10 cellular contexts compared by ENCODE assay signal in the genomic region with DNA sequence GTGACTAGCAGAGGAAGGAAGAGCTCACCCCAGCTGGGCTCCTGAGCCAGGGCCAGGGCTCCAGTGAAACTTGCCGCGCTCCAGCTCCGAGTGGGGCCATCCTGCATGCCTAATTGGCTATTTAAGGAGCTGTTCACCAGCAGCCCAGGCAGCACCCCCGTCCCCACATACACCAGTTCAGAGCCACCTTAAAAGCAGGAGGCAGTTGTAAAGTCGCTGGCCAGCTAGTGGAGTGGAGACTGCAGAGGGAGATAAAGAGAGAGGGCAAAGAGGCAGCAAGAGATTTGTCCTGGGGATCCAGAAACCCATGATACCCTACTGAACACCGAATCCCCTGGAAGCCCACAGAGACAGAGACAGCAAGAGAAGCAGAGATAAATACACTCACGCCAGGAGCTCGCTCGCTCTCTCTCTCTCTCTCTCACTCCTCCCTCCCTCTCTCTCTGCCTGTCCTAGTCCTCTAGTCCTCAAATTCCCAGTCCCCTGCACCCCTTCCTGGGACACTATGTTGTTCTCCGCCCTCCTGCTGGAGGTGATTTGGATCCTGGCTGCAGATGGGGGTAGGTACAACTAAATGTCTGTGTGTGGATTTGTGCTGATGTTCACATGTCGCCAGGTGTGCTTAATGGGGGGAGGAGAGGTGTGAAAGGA. TPM values are rescaled to one million over a fixed set of nuclear protein-coding genes. Genes with fewer than 3 reads are reported as not detected.
DNase-seq lines count a peak whose midpoint lies in the region; ATAC-seq, FAIRE-seq and TF ChIP-seq lines count a peak whose summit lies in the region.
"Had no signal": no experiment of that assay in that cellular context is flagged by ENCODE, and none has a peak within 500 bp of the region (broad histone marks: within the 10 kb centered on the region; RNA-seq: fewer than 3 reads in every experiment).

A gene (plus strand): TSS at position 151 of the 651 bp plus-strand sequence. CDS start 355 bp downstream, at position 506.

- H3K27me3 Mint-ChIP-seq in activated naive CD4-positive, alpha-beta T cell treated with anti-CD3 and anti-CD28 coated beads, Interleukin-2, amount 50 U/mL, for 24 hours = peaks cover 13% of the 10 kb centered on the region
- peaks cover 19% of the 10 kb centered on the region for H3K27me3 Mint-ChIP-seq in activated naive CD4-positive, alpha-beta T cell treated with anti-CD3 and anti-CD28 coated beads for 36 hours (ENCODE audit: low read depth)
- peaks cover 13% of the 10 kb centered on the region for H3K27me3 Mint-ChIP-seq in endothelial cell (ENCODE audit: unreplicated experiment)

- no peak within 1 kb of the TSS for H3K27ac Mint-ChIP-seq in activated naive CD4-positive, alpha-beta T cell treated with anti-CD3 and anti-CD28 coated beads, Interleukin-2, amount 50 U/mL, for 24 hours
- no peak within 1 kb of the TSS for H3K27ac Mint-ChIP-seq in activated naive CD4-positive, alpha-beta T cell treated with anti-CD3 and anti-CD28 coated beads for 36 hours
- peak within 1 kb of the TSS; percentile 85 for H3K27ac Mint-ChIP-seq in endothelial cell (ENCODE audit: unreplicated experiment)

- DNase-seq in activated naive CD4-positive, alpha-beta T cell treated with anti-CD3 and anti-CD28 coated beads for 36 hours = no peak
- DNase-seq in endothelial cell (ENCODE audit: low spot score) (peak; percentile 40), upper lobe of right lung (peak; percentile 49), urothelium cell line (ENCODE audit: low spot score) (no peak)

- H3K36me3 ChIP-seq in mesodermal cell (ENCODE audit: control insufficient read depth, insufficient read depth, low read length) (no peaks in the 10 kb centered on the region), upper lobe of right lung (no peaks in the 10 kb centered on the region)

- intact Hi-C loops in activated naive CD4-positive, alpha-beta T cell treated with anti-CD3 and anti-CD28 coated beads for 36 hours (cut with micrococcal nuclease) = no loop called here
- intact Hi-C loops in upper lobe of right lung (cut with DNase I) = no loop called here

- H3K36me3 Mint-ChIP-seq in activated naive CD4-positive, alpha-beta T cell treated with anti-CD3 and anti-CD28 coated beads, Interleukin-2, amount 50 U/mL, for 24 hours = no peaks in the 10 kb centered on the region
- no peaks in the 10 kb centered on the region for H3K36me3 Mint-ChIP-seq in activated naive CD4-positive, alpha-beta T cell treated with anti-CD3 and anti-CD28 coated beads for 36 hours (ENCODE audit: low read depth)
- peaks cover 10% of the 10 kb centered on the region for H3K36me3 Mint-ChIP-seq in endothelial cell (ENCODE audit: low read depth, unreplicated experiment)

- peaks cover 5% of the 10 kb centered on the region for H3K27me3 ChIP-seq in upper lobe of right lung

- H3K4me3 ChIP-seq in mesodermal cell (ENCODE audit: extremely low read depth, insufficient read depth, low read length, poor library complexity, severe bottlenecking) (peak within 1 kb of the TSS; percentile 48), upper lobe of right lung (no peak within 1 kb of the TSS)

- peak within 1 kb of the TSS; percentile 7 for H3K4me3 Mint-ChIP-seq in activated naive CD4-positive, alpha-beta T cell treated with anti-CD3 and anti-CD28 coated beads, Interleukin-2, amount 50 U/mL, for 24 hours
- no peak within 1 kb of the TSS for H3K4me3 Mint-ChIP-seq in activated naive CD4-positive, alpha-beta T cell treated with anti-CD3 and anti-CD28 coated beads for 36 hours
- peak within 1 kb of the TSS; percentile 84 for H3K4me3 Mint-ChIP-seq in endothelial cell (ENCODE audit: unreplicated experiment)

- CTCF ChIA-PET in activated naive CD4-positive, alpha-beta T cell treated with anti-CD3 and anti-CD28 coated beads for 36 hours (lab: Charles Lee) = interaction anchor here (5.5 kb wide), 1 partner anchor 23 kb away, joined by 68 read pairs; a partner anchor contains a TSS

- WGBS in mesodermal cell (ENCODE audit: insufficient coverage in 2 of 2), 2 experiments = 0 to 4% methylated on average over 5 to 7 of the region's 11 CpGs

- ATAC-seq in upper lobe of right lung (no peak), HG02840 (IDR thresholded peaks at IDR 0.05; ENCODE audit: low FRiP score, unreplicated experiment) (no peak), GM21723 (IDR thresholded peaks at IDR 0.05; ENCODE audit: unreplicated experiment) (no peak)

- peak within 1 kb of the TSS; percentile 96 for H3K27ac ChIP-seq in mesodermal cell (ENCODE audit: low read depth, low read length, severe bottlenecking)
- H3K27ac ChIP-seq in upper lobe of right lung = no peak within 1 kb of the TSS

- H3K9me3 ChIP-seq in mesodermal cell (ENCODE audit: control insufficient read depth, low read length) (no peaks in the 10 kb centered on the region), upper lobe of right lung (no peaks in the 10 kb centered on the region)

- TF ChIP-seq CTCF in endothelial cell (IDR thresholded peaks at IDR 0.05; ENCODE audit: unreplicated experiment) (no peak), upper lobe of right lung (IDR thresholded peaks at IDR 0.05) (no peak)

- H3K9me3 Mint-ChIP-seq in activated naive CD4-positive, alpha-beta T cell treated with anti-CD3 and anti-CD28 coated beads, Interleukin-2, amount 50 U/mL, for 24 hours = no peaks in the 10 kb centered on the region
- H3K9me3 Mint-ChIP-seq in activated naive CD4-positive, alpha-beta T cell treated with anti-CD3 and anti-CD28 coated beads for 36 hours = no peaks in the 10 kb centered on the region
- H3K9me3 Mint-ChIP-seq in endothelial cell (ENCODE audit: unreplicated experiment) = no peaks in the 10 kb centered on the region

- H3K4me1 ChIP-seq in mesodermal cell (ENCODE audit: control insufficient read depth, insufficient read depth, low read length, poor library complexity, severe bottlenecking) = peaks cover 41% of the 10 kb centered on the region
- peaks cover 13% of the 10 kb centered on the region for H3K4me1 ChIP-seq in upper lobe of right lung

- FAIRE-seq in urothelium cell line (lab: Jason Lieb, UNC) = no peak
- FAIRE-seq: GM18507 had no signal

- H3K4me1 Mint-ChIP-seq in activated naive CD4-positive, alpha-beta T cell treated with anti-CD3 and anti-CD28 coated beads, Interleukin-2, amount 50 U/mL, for 24 hours = peaks cover 16% of the 10 kb centered on the region
- peaks cover 22% of the 10 kb centered on the region for H3K4me1 Mint-ChIP-seq in activated naive CD4-positive, alpha-beta T cell treated with anti-CD3 and anti-CD28 coated beads for 36 hours (ENCODE audit: low read depth)
- peaks cover 64% of the 10 kb centered on the region for H3K4me1 Mint-ChIP-seq in endothelial cell (ENCODE audit: unreplicated experiment)

RNA-seq across cellular contexts. Expression of the gene that starts here (rescaled TPM):
- not detected for total RNA-seq in activated naive CD4-positive, alpha-beta T cell treated with anti-CD3 and anti-CD28 coated beads for 36 hours
- total RNA-seq in endothelial cell (ENCODE audit: unreplicated experiment) (6.3 TPM), upper lobe of right lung (0.55 TPM)
- polyA plus RNA-seq in mesodermal cell (2013, experiment 1 of 2) = 36.2 TPM
- polyA plus RNA-seq in mesodermal cell (2013, experiment 2 of 2) = 34.8 TPM
- total RNA-seq: T-helper 1 cell treated with Interleukin-12 subunit alpha and Interleukin-12 subunit beta and Interleukin-4 antibody, amounts not matched to agents 30 ng/mL and 1 ng/mL, for 36 hours had no signal

Comparison
In these comparisons a context has a peak if more than half of its experiments do, and no peak if none do; other contexts are left out.
1. Peak in DNase-seq in upper lobe of right lung; RNA of the gene not detected or under 1 TPM.